16 cellular contexts compared by ENCODE assay signal in genomic region chr15:47551079-47551478, GRCh38.
DNase-seq lines count a peak whose midpoint lies in the region; ATAC-seq, FAIRE-seq and TF ChIP-seq lines count a peak whose summit lies in the region.
"Had no signal": no experiment of that assay in that cellular context is flagged by ENCODE, and none has a peak within 500 bp of the region (broad histone marks: within the 10 kb centered on the region; RNA-seq: fewer than 3 reads in every experiment).

No MANE protein-coding gene starts in this region.

- TF ChIP-seq CTCF in D721Med (IDR thresholded peaks at IDR 0.05; ENCODE audit: insufficient read depth, missing control alignments), result peak; percentile 13
- TF ChIP-seq CTCF in WERI-Rb-1 (IDR thresholded peaks at IDR 0.05; ENCODE audit: low read depth, low read length), result peak; percentile 64

- no peak for DNase-seq in D721Med (ENCODE audit: insufficient read length, low spot score)
- peak; percentile 4 for DNase-seq in HCEC 1CT
- DNase-seq in WERI-Rb-1, result peak; percentile 62
- peak; percentile 4 for DNase-seq in iPS DF 6.9 (ENCODE audit: low read depth, low spot score)
- no peak for DNase-seq in GM12891 (ENCODE audit: insufficient read length, low spot score)
- DNase-seq: activated CD8-positive, alpha-beta T cell treated with anti-CD3 and anti-CD28 coated beads for 36 hours; adrenal gland; heart left ventricle; NCI-H1092; pancreas had no signal

- H3K27ac ChIP-seq in WERI-Rb-1 (no peak overlapping the region), iPS DF 6.9 (ENCODE audit: low read length) (no peak overlapping the region)
- H3K27ac ChIP-seq: adrenal gland, epithelial cell of prostate, heart left ventricle, pancreas, SK-N-MC had no signal

- no peaks in the 10 kb centered on the region for H3K27me3 ChIP-seq in WERI-Rb-1 (ENCODE audit: insufficient read depth, low read depth, severe bottlenecking)
- H3K27me3 ChIP-seq in iPS DF 6.9 (ENCODE audit: control insufficient read depth, insufficient read depth, low read length), result no peaks in the 10 kb centered on the region
- H3K27me3 ChIP-seq: adrenal gland, heart left ventricle, pancreas had no signal

- no peak overlapping the region for H3K4me3 ChIP-seq in WERI-Rb-1 (ENCODE audit: low read depth, low read length)
- no peak overlapping the region for H3K4me3 ChIP-seq in iPS DF 6.9 (ENCODE audit: low read length)
- H3K4me3 ChIP-seq: adrenal gland, heart left ventricle, pancreas, SK-N-MC had no signal

- no peaks in the 10 kb centered on the region for H3K4me1 ChIP-seq in iPS DF 6.9 (ENCODE audit: control insufficient read depth, insufficient read depth, low read length)
- H3K4me1 ChIP-seq: adrenal gland, heart left ventricle, pancreas had no signal

- H3K36me3 ChIP-seq in WERI-Rb-1, result no peaks in the 10 kb centered on the region
- H3K36me3 ChIP-seq in iPS DF 6.9 (ENCODE audit: control insufficient read depth, insufficient read depth, low read length), result no peaks in the 10 kb centered on the region
- H3K36me3 ChIP-seq: adrenal gland, heart left ventricle, pancreas had no signal

- ATAC-seq in HG03378 (IDR thresholded peaks at IDR 0.05; ENCODE audit: unreplicated experiment) (no peak), GM21515 (IDR thresholded peaks at IDR 0.05; ENCODE audit: unreplicated experiment) (no peak), HG03108 (IDR thresholded peaks at IDR 0.05; ENCODE audit: unreplicated experiment) (no peak)
- ATAC-seq: activated CD8-positive, alpha-beta T cell treated with anti-CD3 and anti-CD28 coated beads for 36 hours; heart left ventricle; pancreas had no signal

- H3K9me3 ChIP-seq in WERI-Rb-1 (ENCODE audit: severe bottlenecking), result no peaks in the 10 kb centered on the region
- H3K9me3 ChIP-seq in iPS DF 6.9 (ENCODE audit: control insufficient read depth, insufficient read depth, low read length), result no peaks in the 10 kb centered on the region
- H3K9me3 ChIP-seq: adrenal gland, heart left ventricle, pancreas had no signal

- TF ChIP-seq POLR2A in GM12891 (IDR thresholded peaks at IDR 0.05; ENCODE audit: low read depth, low read length), result no peak

- FAIRE-seq in D721Med (lab: Jason Lieb, UNC) (no peak), GM12891 (lab: Jason Lieb, UNC) (no peak)
- FAIRE-seq: G401.6, pancreas had no signal

- WGBS in iPS DF 6.9 (ENCODE audit: insufficient coverage, insufficient read length), result no CpG with 5 or more reads among the region's 1 CpG

TF ChIP-seq in GM12891, 5 proteins besides CTCF, POLR2A, EP300 and RAD21:
- no peak for TF ChIP-seq POU2F2 (IDR thresholded peaks at IDR 0.05; ENCODE audit: low read depth, low read length)
- no peak for TF ChIP-seq TAF1 (IDR thresholded peaks at IDR 0.05; ENCODE audit: low read depth, low read length)
- no peak for TF ChIP-seq SPI1 (IDR thresholded peaks at IDR 0.05; ENCODE audit: low read depth, low read length)

Comparison
In these comparisons a context has a peak if more than half of its experiments do, and no peak if none do; other contexts are left out.
1. DNase-seq: peak in HCEC 1CT (single experiment), WERI-Rb-1 (single experiment) and iPS DF 6.9 (single experiment); none in D721Med (single experiment) and GM12891 (single experiment).